ENCODE assay signal across 8 cellular contexts in the genomic region with DNA sequence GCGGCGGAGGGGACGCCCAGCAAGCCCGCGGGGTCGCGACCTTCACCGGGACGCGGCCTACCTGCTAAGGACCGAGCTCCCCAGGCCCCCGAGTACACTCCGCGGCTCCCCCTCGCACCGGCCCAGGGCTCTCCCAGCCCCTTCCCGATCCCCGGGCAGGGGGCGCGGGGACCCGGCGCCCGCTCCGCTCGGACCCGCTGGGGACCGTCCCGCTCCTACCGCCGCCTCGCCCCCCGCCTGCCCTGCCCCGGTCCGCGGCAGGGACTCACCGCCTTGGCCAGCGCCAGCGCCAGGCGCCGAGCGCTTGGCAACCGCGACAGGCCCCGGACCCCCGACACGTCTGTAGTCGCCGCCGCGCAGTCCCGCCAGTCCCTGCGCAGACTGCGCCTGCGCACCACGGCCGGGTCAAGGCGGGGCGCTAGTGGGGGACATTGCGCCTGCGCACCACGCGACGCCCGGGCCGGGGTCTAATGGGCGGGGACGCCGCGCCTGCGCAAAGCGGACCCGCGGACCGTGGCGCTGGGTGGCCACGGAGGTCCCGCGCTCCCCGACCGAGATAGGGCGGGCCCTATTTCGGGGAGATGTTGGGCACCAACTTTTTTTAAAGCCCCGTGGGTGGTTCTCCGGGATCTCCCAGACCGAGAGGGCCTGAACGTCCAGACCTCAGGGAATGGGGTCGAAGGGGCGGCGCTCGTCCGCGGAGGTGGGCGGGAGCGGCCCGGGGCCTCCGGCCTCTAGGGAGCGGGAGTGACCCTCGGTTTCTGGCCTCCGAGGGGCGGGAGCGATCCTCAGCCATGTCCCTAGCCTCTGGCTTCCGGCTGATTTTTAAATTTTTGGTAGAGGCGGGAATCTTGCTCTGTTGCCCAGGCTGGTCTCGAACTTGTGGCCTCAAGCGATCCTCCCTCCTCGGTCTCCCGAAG.
DNase-seq lines count a peak whose midpoint lies in the region; FAIRE-seq and TF ChIP-seq lines count a peak whose summit lies in the region.
"Not testable (repeated sequence)": the region's sequence is repeated elsewhere in the genome, so short reads cannot be mapped to it uniquely, and the experiment has no call there.

No MANE protein-coding gene starts in this region.

- not testable (repeated sequence) for H4K20me1 ChIP-seq in GM23248 (ENCODE audit: insufficient read depth)

- peak overlapping the region; percentile 90 for H3K9ac ChIP-seq in GM23248
- not testable (repeated sequence) for H3K9ac ChIP-seq in HUES48 (ENCODE audit: low read depth, low read length)

- H3K27ac Mint-ChIP-seq in progenitor cell of endocrine pancreas: peak overlapping the region; percentile 83

- peaks cover 20% of the 10 kb centered on the region for H3K79me2 ChIP-seq in GM23248 (ENCODE audit: insufficient read depth)

- H3K9me3 Mint-ChIP-seq in progenitor cell of endocrine pancreas (ENCODE audit: low read depth): not testable (repeated sequence)

- H3K36me3 ChIP-seq in GM06990 (ENCODE audit: control insufficient read depth, insufficient read depth, low read length); GM23248 (ENCODE audit: low read depth); HUES48 (ENCODE audit: control insufficient read depth, insufficient read depth, low read length); bronchial epithelial cell (ENCODE audit: control insufficient read depth, insufficient read depth, low read length); iPS DF 6.9 (ENCODE audit: control insufficient read depth, insufficient read depth, low read length): not testable (repeated sequence)

- 0 to 1% methylated on average over 34 to 56 of the region's 107 CpGs for WGBS in GM23248 (ENCODE audit: low coverage in 1 of 2, low lambda C conversion rate in 2 of 2, missing lambda C conversion rate in 2 of 2), 2 experiments
- WGBS in iPS DF 6.9 (ENCODE audit: insufficient coverage, insufficient read length): no CpG with 5 or more reads among the region's 107 CpGs

- not testable (repeated sequence) for FAIRE-seq in bronchial epithelial cell (lab: Jason Lieb, UNC)

- not testable (repeated sequence) for H3K36me3 Mint-ChIP-seq in progenitor cell of endocrine pancreas (ENCODE audit: insufficient read depth)

- H3K27me3 ChIP-seq in GM06990 (replicated peaks; ENCODE audit: control insufficient read depth, insufficient read depth, low read length); GM23248 (replicated peaks; ENCODE audit: insufficient read depth); HUES48 (ENCODE audit: control insufficient read depth, insufficient read depth, low read length); bronchial epithelial cell (ENCODE audit: control insufficient read depth, insufficient read depth, low read length); iPS DF 6.9 (ENCODE audit: control insufficient read depth, insufficient read depth, low read length): not testable (repeated sequence)

- not testable (repeated sequence) for TF ChIP-seq CTCF in GM06990 (IDR thresholded peaks at IDR 0.05; ENCODE audit: insufficient read depth, low read length, poor library complexity, severe bottlenecking); bronchial epithelial cell (IDR thresholded peaks at IDR 0.05; ENCODE audit: insufficient read depth, low read length, severe bottlenecking); progenitor cell of endocrine pancreas (IDR thresholded peaks at IDR 0.05; ENCODE audit: unreplicated experiment)

- in situ Hi-C loops in GM23248 (cut with MboI): not testable (repeated sequence)

- not testable (repeated sequence) for H3K27me3 Mint-ChIP-seq in progenitor cell of endocrine pancreas

- H3K9me3 ChIP-seq in GM23248 (ENCODE audit: low read depth); HUES48 (ENCODE audit: control insufficient read depth, insufficient read depth, low read length); iPS DF 6.9 (ENCODE audit: control insufficient read depth, insufficient read depth, low read length): not testable (repeated sequence)

- H3K27ac ChIP-seq in GM23248 (0 out of 2 replicates have a peak overlapping the region, but pooled peaks have one; percentile 21), HUES48 (ENCODE audit: low read depth, low read length) (peak overlapping the region; percentile 51), substantia nigra (ENCODE audit: low read depth, low read length, poor library complexity, severe bottlenecking) (peak overlapping the region; percentile 59)
- H3K27ac ChIP-seq in iPS DF 6.9 (ENCODE audit: low read length): not testable (repeated sequence)

- H3K4me1 ChIP-seq in GM23248 (ENCODE audit: insufficient read depth); HUES48 (ENCODE audit: control insufficient read depth, insufficient read depth, low read length); iPS DF 6.9 (ENCODE audit: control insufficient read depth, insufficient read depth, low read length): not testable (repeated sequence)

- peak overlapping the region; percentile 73 for H3K4me3 Mint-ChIP-seq in progenitor cell of endocrine pancreas (ENCODE audit: low read depth)

- not testable (repeated sequence) for H3K4me1 Mint-ChIP-seq in progenitor cell of endocrine pancreas (ENCODE audit: low read depth)

- H3K9me2 ChIP-seq in GM23248 (ENCODE audit: insufficient read depth): not testable (repeated sequence)

- peak; percentile 88 for DNase-seq in GM06990 (ENCODE audit: extremely low read depth, insufficient read length)
- peak; percentile 70 for DNase-seq in GM23248
- peak; percentile 92 to 93 for DNase-seq in activated CD4-positive, alpha-beta T cell treated with anti-CD3 and anti-CD28 coated beads for 4 hours
- DNase-seq in bronchial epithelial cell (ENCODE audit: low read depth): peak; percentile 28
- peak; percentile 37 for DNase-seq in iPS DF 6.9 (ENCODE audit: low read depth, low spot score)
- DNase-seq in progenitor cell of endocrine pancreas (ENCODE audit: low spot score, unreplicated experiment): peak; percentile 99
- DNase-seq in substantia nigra (lab: John Stamatoyannopoulos, UW): not testable (repeated sequence)

- peak overlapping the region; percentile 96 for H2AFZ ChIP-seq in GM23248

- H3K4me2 ChIP-seq in GM23248 (ENCODE audit: unreplicated experiment): peak overlapping the region; percentile 80

- not testable (repeated sequence) for H3F3A ChIP-seq in GM23248 (ENCODE audit: insufficient read depth)

- H3K4me3 ChIP-seq in GM06990 (replicated peaks; ENCODE audit: low read depth, low read length) (peak overlapping the region; percentile 73), GM23248 (peak overlapping the region; percentile 93), HUES48 (ENCODE audit: low read depth, low read length) (peak overlapping the region; percentile 71), bronchial epithelial cell (ENCODE audit: low read depth, low read length) (peak overlapping the region; percentile 57), iPS DF 6.9 (ENCODE audit: low read length) (peak overlapping the region; percentile 58; the same call in 1 of the 2 replicates)
